In the genomic region with DNA sequence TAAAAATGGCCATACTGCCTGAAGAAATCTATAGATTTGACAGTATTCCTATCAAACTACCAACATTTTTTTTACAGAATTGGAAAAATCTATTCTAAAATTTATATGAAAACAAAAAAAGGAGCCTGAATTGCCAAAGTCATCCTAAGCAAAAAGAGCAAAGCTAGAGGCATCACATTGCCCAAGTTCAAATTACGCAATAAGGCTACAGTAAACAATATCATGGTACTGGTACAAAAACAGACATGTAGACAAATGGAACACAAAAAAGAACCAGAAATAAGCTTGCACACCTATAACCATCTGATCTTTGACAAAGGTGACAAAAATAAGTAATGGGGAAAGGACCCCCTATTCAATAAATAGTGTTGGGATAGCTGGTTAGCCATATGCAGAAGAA, we compare ENCODE assay signal across 29 cellular contexts. TPM values are rescaled to one million over a fixed set of nuclear protein-coding genes. Genes with fewer than 3 reads are reported as not detected.
"Had no signal": no experiment of that assay in that cellular context is flagged by ENCODE, and none has a peak within 500 bp of the region (broad histone marks: within the 10 kb centered on the region; RNA-seq: fewer than 3 reads in every experiment).

No MANE protein-coding gene starts in this region.

- FAIRE-seq: keratinocyte, pancreas, urothelium cell line had no signal

- H3K27me3 ChIP-seq: pancreas, suprapubic skin, tibial artery, upper lobe of right lung had no signal

- H3K36me3 ChIP-seq: lower lobe of right lung, pancreas, prostate gland, suprapubic skin, thoracic aorta, tibial artery, upper lobe of right lung had no signal

- H3K9me3 ChIP-seq: lower lobe of right lung, pancreas, prostate gland, suprapubic skin, thoracic aorta, tibial artery, upper lobe of right lung had no signal

- H3K4me1 ChIP-seq: lower lobe of right lung, pancreas, prostate gland, suprapubic skin, tibial artery, upper lobe of right lung had no signal

- DNase-seq: hippocampal formation; kidney glomerular epithelial cell; left cardiac atrium; left ventricle myocardium superior; lower lobe of right lung; mammary epithelial cell; mesenchymal stem cell; naive thymus-derived CD8-positive, alpha-beta T cell; nucleus accumbens; pancreas; posterior cingulate gyrus; retina; right cardiac atrium; stimulated activated CD4-positive, alpha-beta T cell treated with anti-CD3 and anti-CD28 coated beads, Interleukin-12 subunit alpha, Interleukin-12 subunit beta, amount 100 ng/mL, for 4 hours; stimulated activated CD4-positive, alpha-beta T cell treated with anti-CD3 and anti-CD28 coated beads, Interleukin-15, amount 100 ng/mL, for 24 hours; stimulated activated CD4-positive, alpha-beta T cell treated with anti-CD3 and anti-CD28 coated beads, Interleukin-4, amount 100 ng/mL, for 24 hours; stimulated activated naive CD4-positive, alpha-beta T cell; tibial artery; trophoblast cell; upper lobe of right lung had no signal

- ATAC-seq: left cardiac atrium; left lobe of liver; left ventricle myocardium superior; lower lobe of right lung; naive thymus-derived CD8-positive, alpha-beta T cell; pancreas; right cardiac atrium; sciatic nerve; stimulated activated effector memory CD8-positive, alpha-beta T cell treated with anti-CD3 and anti-CD28 coated beads, Interleukin-12 subunit alpha, Interleukin-12 subunit beta, amount 100 ng/mL, for 72 hours; upper lobe of right lung had no signal

- H3K27ac ChIP-seq: lower lobe of right lung, pancreas, prostate gland, skin epidermis, suprapubic skin, thoracic aorta, tibial artery, upper lobe of right lung had no signal

- H3K4me3 ChIP-seq: lower lobe of right lung, pancreas, prostate gland, skin epidermis, suprapubic skin, thoracic aorta, tibial artery, upper lobe of right lung had no signal

RNA-seq across cellular contexts. Expression of a gene that starts 50.2 kb away (rescaled TPM):
- total RNA-seq: naive thymus-derived CD8-positive, alpha-beta T cell had no signal
- polyA plus RNA-seq: naive thymus-derived CD8-positive, alpha-beta T cell had no signal
